ENCODE assay signal across 1 cellular context in genomic region chr3:13785351-13785750, GRCh38.
TF ChIP-seq lines count a peak whose summit lies in the region.

No MANE protein-coding gene starts in this region.

TF ChIP-seq in GM23338, 12 proteins besides CTCF, POLR2A, EP300 and RAD21 (continued from another document):
- TF ChIP-seq, protein P1, sequence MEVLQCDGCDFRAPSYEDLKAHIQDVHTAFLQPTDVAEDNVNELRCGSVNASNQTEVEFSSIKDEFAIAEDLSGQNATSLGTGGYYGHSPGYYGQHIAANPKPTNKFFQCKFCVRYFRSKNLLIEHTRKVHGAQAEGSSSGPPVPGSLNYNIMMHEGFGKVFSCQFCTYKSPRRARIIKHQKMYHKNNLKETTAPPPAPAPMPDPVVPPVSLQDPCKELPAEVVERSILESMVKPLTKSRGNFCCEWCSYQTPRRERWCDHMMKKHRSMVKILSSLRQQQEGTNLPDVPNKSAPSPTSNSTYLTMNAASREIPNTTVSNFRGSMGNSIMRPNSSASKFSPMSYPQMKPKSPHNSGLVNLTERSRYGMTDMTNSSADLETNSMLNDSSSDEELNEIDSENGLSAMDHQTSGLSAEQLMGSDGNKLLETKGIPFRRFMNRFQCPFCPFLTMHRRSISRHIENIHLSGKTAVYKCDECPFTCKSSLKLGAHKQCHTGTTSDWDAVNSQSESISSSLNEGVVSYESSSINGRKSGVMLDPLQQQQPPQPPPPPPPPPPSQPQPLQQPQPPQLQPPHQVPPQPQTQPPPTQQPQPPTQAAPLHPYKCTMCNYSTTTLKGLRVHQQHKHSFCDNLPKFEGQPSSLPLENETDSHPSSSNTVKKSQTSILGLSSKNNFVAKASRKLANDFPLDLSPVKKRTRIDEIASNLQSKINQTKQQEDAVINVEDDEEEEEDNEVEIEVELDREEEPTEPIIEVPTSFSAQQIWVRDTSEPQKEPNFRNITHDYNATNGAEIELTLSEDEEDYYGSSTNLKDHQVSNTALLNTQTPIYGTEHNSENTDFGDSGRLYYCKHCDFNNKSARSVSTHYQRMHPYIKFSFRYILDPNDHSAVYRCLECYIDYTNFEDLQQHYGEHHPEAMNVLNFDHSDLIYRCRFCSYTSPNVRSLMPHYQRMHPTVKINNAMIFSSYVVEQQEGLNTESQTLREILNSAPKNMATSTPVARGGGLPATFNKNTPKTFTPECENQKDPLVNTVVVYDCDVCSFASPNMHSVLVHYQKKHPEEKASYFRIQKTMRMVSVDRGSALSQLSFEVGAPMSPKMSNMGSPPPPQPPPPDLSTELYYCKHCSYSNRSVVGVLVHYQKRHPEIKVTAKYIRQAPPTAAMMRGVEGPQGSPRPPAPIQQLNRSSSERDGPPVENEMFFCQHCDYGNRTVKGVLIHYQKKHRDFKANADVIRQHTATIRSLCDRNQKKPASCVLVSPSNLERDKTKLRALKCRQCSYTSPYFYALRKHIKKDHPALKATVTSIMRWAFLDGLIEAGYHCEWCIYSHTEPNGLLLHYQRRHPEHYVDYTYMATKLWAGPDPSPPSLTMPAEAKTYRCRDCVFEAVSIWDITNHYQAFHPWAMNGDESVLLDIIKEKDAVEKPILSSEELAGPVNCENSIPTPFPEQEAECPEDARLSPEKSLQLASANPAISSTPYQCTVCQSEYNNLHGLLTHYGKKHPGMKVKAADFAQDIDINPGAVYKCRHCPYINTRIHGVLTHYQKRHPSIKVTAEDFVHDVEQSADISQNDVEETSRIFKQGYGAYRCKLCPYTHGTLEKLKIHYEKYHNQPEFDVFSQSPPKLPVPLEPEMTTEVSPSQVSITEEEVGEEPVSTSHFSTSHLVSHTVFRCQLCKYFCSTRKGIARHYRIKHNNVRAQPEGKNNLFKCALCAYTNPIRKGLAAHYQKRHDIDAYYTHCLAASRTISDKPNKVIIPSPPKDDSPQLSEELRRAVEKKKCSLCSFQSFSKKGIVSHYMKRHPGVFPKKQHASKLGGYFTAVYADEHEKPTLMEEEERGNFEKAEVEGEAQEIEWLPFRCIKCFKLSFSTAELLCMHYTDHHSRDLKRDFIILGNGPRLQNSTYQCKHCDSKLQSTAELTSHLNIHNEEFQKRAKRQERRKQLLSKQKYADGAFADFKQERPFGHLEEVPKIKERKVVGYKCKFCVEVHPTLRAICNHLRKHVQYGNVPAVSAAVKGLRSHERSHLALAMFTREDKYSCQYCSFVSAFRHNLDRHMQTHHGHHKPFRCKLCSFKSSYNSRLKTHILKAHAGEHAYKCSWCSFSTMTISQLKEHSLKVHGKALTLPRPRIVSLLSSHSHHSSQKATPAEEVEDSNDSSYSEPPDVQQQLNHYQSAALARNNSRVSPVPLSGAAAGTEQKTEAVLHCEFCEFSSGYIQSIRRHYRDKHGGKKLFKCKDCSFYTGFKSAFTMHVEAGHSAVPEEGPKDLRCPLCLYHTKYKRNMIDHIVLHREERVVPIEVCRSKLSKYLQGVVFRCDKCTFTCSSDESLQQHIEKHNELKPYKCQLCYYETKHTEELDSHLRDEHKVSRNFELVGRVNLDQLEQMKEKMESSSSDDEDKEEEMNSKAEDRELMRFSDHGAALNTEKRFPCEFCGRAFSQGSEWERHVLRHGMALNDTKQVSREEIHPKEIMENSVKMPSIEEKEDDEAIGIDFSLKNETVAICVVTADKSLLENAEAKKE (CRISPR knock-in tag; IDR thresholded peaks at IDR 0.05): no peak
